In genomic region chr12:42759622-42760273, GRCh38 we compare ENCODE assay signal across 10 cellular contexts.
A peak's percentile ranks its signal among the peaks of the same experiment; 100 is the strongest.
DNase-seq lines count a peak whose midpoint lies in the region; ATAC-seq and TF ChIP-seq lines count a peak whose summit lies in the region.
"Had no signal": no experiment of that assay in that cellular context is flagged by ENCODE, and none has a peak within 500 bp of the region (broad histone marks: within the 10 kb centered on the region; RNA-seq: fewer than 3 reads in every experiment).

No MANE protein-coding gene starts in this region.

- H3K36me3 ChIP-seq in left ventricle myocardium inferior (no peaks in the 10 kb centered on the region), gastrocnemius medialis (no peaks in the 10 kb centered on the region)

- H3K27ac ChIP-seq in left ventricle myocardium inferior (replicated peaks) (peak overlapping the region; percentile 24), gastrocnemius medialis (peak overlapping the region; percentile 8 to 76 (median 58))

- intact Hi-C loops in left ventricle myocardium inferior (cut with micrococcal nuclease) = no loop called here
- intact Hi-C loops in gastrocnemius medialis (cut with DNase I; ENCODE audit: low total_unique reads) = no loop called here

- TF ChIP-seq CTCF in astrocyte of the spinal cord (IDR thresholded peaks at IDR 0.05; ENCODE audit: low read depth, low read length) (no peak), left ventricle myocardium inferior (IDR thresholded peaks at IDR 0.05; ENCODE audit: borderline replicate concordance) (no peak), gastrocnemius medialis (IDR thresholded peaks at IDR 0.05 in 4 of 5, conservative IDR thresholded peaks at IDR 0.05 in 1 of 5) (no peak)

- H3K27me3 ChIP-seq in left ventricle myocardium inferior (ENCODE audit: low read depth) (no peaks in the 10 kb centered on the region), gastrocnemius medialis (no peaks in the 10 kb centered on the region)

- no peak overlapping the region for H3K4me3 ChIP-seq in astrocyte of the spinal cord (ENCODE audit: low read depth, low read length)
- no peak overlapping the region for H3K4me3 ChIP-seq in left ventricle myocardium inferior
- no peak overlapping the region for H3K4me3 ChIP-seq in gastrocnemius medialis

- H3K4me1 ChIP-seq in left ventricle myocardium inferior = peaks cover 32% of the 10 kb centered on the region
- H3K4me1 ChIP-seq in gastrocnemius medialis = peaks cover 18 to 25% of the 10 kb centered on the region in 2 donors

- DNase-seq in GM04503 (ENCODE audit: low read depth) (peak; percentile 42), astrocyte of the spinal cord (ENCODE audit: low read depth, low spot score) (peak; percentile 50), left ventricle myocardium inferior (peak; percentile 71), gastrocnemius medialis (peak; percentile 65 to 81), RPMI8226 (no peak), A172 (ENCODE audit: low spot score) (no peak), HuH-7.5 (ENCODE audit: low spot score) (no peak), OCI-M1 (lab: John Stamatoyannopoulos, UW) (no peak)
- DNase-seq: activated CD4-positive, alpha-beta memory T cell treated with anti-CD3 and anti-CD28 coated beads, Interleukin-2, amount 10 ng/mL, durations not matched to agents 7 days and 5 days; activated naive CD8-positive, alpha-beta T cell treated with anti-CD3 and anti-CD28 coated beads, Interleukin-2, amount 50 U/mL, for 24 hours had no signal

- no peak for TF ChIP-seq POLR2A in gastrocnemius medialis (IDR thresholded peaks at IDR 0.05)

- in situ Hi-C loops in astrocyte of the spinal cord (cut with HindIII; ENCODE audit: low sequenced_read_pairs) = no loop called here
- in situ Hi-C loops in gastrocnemius medialis (cut with MboI; ENCODE audit: low sequenced_read_pairs in 4 of 4) = no loop called here

- peak; percentile 98 to 99 for ATAC-seq in gastrocnemius medialis
- ATAC-seq: activated naive CD8-positive, alpha-beta T cell treated with anti-CD3 and anti-CD28 coated beads, Interleukin-2, amount 50 U/mL, for 24 hours had no signal

- no peaks in the 10 kb centered on the region for H3K9me3 ChIP-seq in left ventricle myocardium inferior (replicated peaks)
- no peaks in the 10 kb centered on the region for H3K9me3 ChIP-seq in gastrocnemius medialis

Comparison
In these comparisons a context has a peak if more than half of its experiments do, and no peak if none do; other contexts are left out.
1. DNase-seq: peak in GM04503 (single experiment), astrocyte of the spinal cord (single experiment), left ventricle myocardium inferior (single experiment) and gastrocnemius medialis (2 of 2); none in RPMI8226 (single experiment), A172 (single experiment), HuH-7.5 (single experiment) and OCI-M1 (single experiment).